15 cellular contexts compared by ENCODE assay signal in genomic region chr17:56896968-56897359, GRCh38. TPM values are rescaled to one million over a fixed set of nuclear protein-coding genes. Genes with fewer than 3 reads are reported as not detected.
DNase-seq lines count a peak whose midpoint lies in the region; ATAC-seq and TF ChIP-seq lines count a peak whose summit lies in the region.
"Had no signal": no experiment of that assay in that cellular context is flagged by ENCODE, and none has a peak within 500 bp of the region (broad histone marks: within the 10 kb centered on the region; RNA-seq: fewer than 3 reads in every experiment).

No MANE protein-coding gene starts in this region.

- ATAC-seq in stimulated activated memory B cell treated with anti-CD40 and anti-IgM and Interleukin-4, amounts not matched to agents 10 μg/mL and 1 μg/mL and 100 μg/mL, for 72 hours, result no peak
- ATAC-seq in HG03457 (IDR thresholded peaks at IDR 0.05; ENCODE audit: unreplicated experiment), result no peak

- no peaks in the 10 kb centered on the region for H4K20me1 ChIP-seq in MM.1S (ENCODE audit: insufficient read depth, low read length)

- peaks cover 39% of the 10 kb centered on the region for H3K4me1 ChIP-seq in MM.1S (ENCODE audit: low read length)
- H3K4me1 ChIP-seq: BE2C, uterus had no signal

- CTCF ChIA-PET in activated naive CD4-positive, alpha-beta T cell treated with anti-CD3 and anti-CD28 coated beads for 36 hours (lab: Charles Lee), result interaction anchor here (0.9 to 1.2 kb wide), 2 partner anchors 15 to 77 kb away, joined by 5 to 6 read pairs; no protein-coding TSS in a partner anchor

- no peak for TF ChIP-seq CTCF in MM.1S (IDR thresholded peaks at IDR 0.05; ENCODE audit: low read length)

- no peak overlapping the region for H2AFZ ChIP-seq in MM.1S (ENCODE audit: low read length)

- H3K27me3 ChIP-seq in MM.1S (replicated peaks; ENCODE audit: insufficient read depth, low read length), result no peaks in the 10 kb centered on the region
- H3K27me3 ChIP-seq: BE2C, uterus had no signal

- no peaks in the 10 kb centered on the region for H3K9me2 ChIP-seq in MM.1S (replicated peaks; ENCODE audit: insufficient read depth, low read length)

- DNase-seq in activated naive CD4-positive, alpha-beta T cell treated with anti-CD3 and anti-CD28 coated beads for 36 hours, result no peak
- DNase-seq in activated naive CD4-positive, alpha-beta T cell (lab: John Stamatoyannopoulos, UW), result no peak
- no peak for DNase-seq in MM.1S
- DNase-seq in NCI-H1436 treated with DMSO at 0.1 percent for 48 hours (lab: John Stamatoyannopoulos, UW), result no peak
- DNase-seq in Kasumi-1 (lab: John Stamatoyannopoulos, UW), result no peak
- DNase-seq: activated CD4-positive, alpha-beta T cell treated with anti-CD3 and anti-CD28 coated beads for 4 hours; activated effector memory CD4-positive, alpha-beta T cell treated with anti-CD3 and anti-CD28 coated beads, Interleukin-2, amount 50 U/mL, for 16 hours; BE2C; NCI-H2107; NCI-H510A treated with DMSO at 0.1 percent for 48 hours; SHP77; uterus had no signal

- H3K9ac ChIP-seq in MM.1S (ENCODE audit: low read length), result no peak overlapping the region

- no peaks in the 10 kb centered on the region for H3K27me3 Mint-ChIP-seq in activated naive CD4-positive, alpha-beta T cell treated with anti-CD3 and anti-CD28 coated beads for 36 hours (ENCODE audit: low read depth)
- no peaks in the 10 kb centered on the region for H3K27me3 Mint-ChIP-seq in dendritic cell treated with granulocyte-macrophage colony-stimulating factor and Interleukin-4, amounts not matched to agents 40 ng/mL and 50 ng/mL, for 4 days
- no peaks in the 10 kb centered on the region for H3K27me3 Mint-ChIP-seq in stimulated activated memory B cell treated with anti-CD40 and anti-IgM and Interleukin-4, amounts not matched to agents 10 μg/mL and 1 μg/mL and 100 μg/mL, for 72 hours

- H3K27ac ChIP-seq in MM.1S (ENCODE audit: low read length), result peak overlapping the region; percentile 41; the same call in 1 of the 2 replicates
- H3K27ac ChIP-seq: uterus had no signal

- H3K4me3 Mint-ChIP-seq in activated naive CD4-positive, alpha-beta T cell treated with anti-CD3 and anti-CD28 coated beads for 36 hours, result no peak overlapping the region
- no peak overlapping the region for H3K4me3 Mint-ChIP-seq in dendritic cell treated with granulocyte-macrophage colony-stimulating factor and Interleukin-4, amounts not matched to agents 40 ng/mL and 50 ng/mL, for 4 days
- no peak overlapping the region for H3K4me3 Mint-ChIP-seq in stimulated activated memory B cell treated with anti-CD40 and anti-IgM and Interleukin-4, amounts not matched to agents 10 μg/mL and 1 μg/mL and 100 μg/mL, for 72 hours

- peaks cover 7% of the 10 kb centered on the region for H3K4me1 Mint-ChIP-seq in activated naive CD4-positive, alpha-beta T cell treated with anti-CD3 and anti-CD28 coated beads for 36 hours (ENCODE audit: low read depth)
- H3K4me1 Mint-ChIP-seq in dendritic cell treated with granulocyte-macrophage colony-stimulating factor and Interleukin-4, amounts not matched to agents 40 ng/mL and 50 ng/mL, for 4 days (ENCODE audit: low read depth), result peaks cover 33% of the 10 kb centered on the region
- H3K4me1 Mint-ChIP-seq in stimulated activated memory B cell treated with anti-CD40 and anti-IgM and Interleukin-4, amounts not matched to agents 10 μg/mL and 1 μg/mL and 100 μg/mL, for 72 hours, result peaks cover 35% of the 10 kb centered on the region

- peaks cover 50% of the 10 kb centered on the region for H3K36me3 ChIP-seq in MM.1S (replicated peaks; ENCODE audit: insufficient read depth, low read length)
- H3K36me3 ChIP-seq: uterus had no signal

- H3K27ac Mint-ChIP-seq in activated naive CD4-positive, alpha-beta T cell treated with anti-CD3 and anti-CD28 coated beads for 36 hours, result peak overlapping the region; percentile 22
- peak overlapping the region; percentile 36 for H3K27ac Mint-ChIP-seq in dendritic cell treated with granulocyte-macrophage colony-stimulating factor and Interleukin-4, amounts not matched to agents 40 ng/mL and 50 ng/mL, for 4 days
- H3K27ac Mint-ChIP-seq in stimulated activated memory B cell treated with anti-CD40 and anti-IgM and Interleukin-4, amounts not matched to agents 10 μg/mL and 1 μg/mL and 100 μg/mL, for 72 hours, result peak overlapping the region; percentile 55

- H3F3A ChIP-seq in MM.1S (ENCODE audit: insufficient read depth, low read length), result no peaks in the 10 kb centered on the region

- no peak overlapping the region for H3K4me3 ChIP-seq in MM.1S (ENCODE audit: low read length)
- H3K4me3 ChIP-seq: uterus had no signal

- peaks cover 64% of the 10 kb centered on the region for H3K36me3 Mint-ChIP-seq in activated naive CD4-positive, alpha-beta T cell treated with anti-CD3 and anti-CD28 coated beads for 36 hours (ENCODE audit: low read depth)
- H3K36me3 Mint-ChIP-seq in dendritic cell treated with granulocyte-macrophage colony-stimulating factor and Interleukin-4, amounts not matched to agents 40 ng/mL and 50 ng/mL, for 4 days (ENCODE audit: low read depth), result peaks cover 97% of the 10 kb centered on the region
- peaks cover 71% of the 10 kb centered on the region for H3K36me3 Mint-ChIP-seq in stimulated activated memory B cell treated with anti-CD40 and anti-IgM and Interleukin-4, amounts not matched to agents 10 μg/mL and 1 μg/mL and 100 μg/mL, for 72 hours

- H3K4me2 ChIP-seq in MM.1S (ENCODE audit: low read depth, low read length), result no peak overlapping the region

- intact Hi-C loops in activated naive CD4-positive, alpha-beta T cell treated with anti-CD3 and anti-CD28 coated beads for 36 hours (cut with micrococcal nuclease), result no loop called here
- intact Hi-C loops in dendritic cell treated with granulocyte-macrophage colony-stimulating factor and Interleukin-4, amounts not matched to agents 40 ng/mL and 50 ng/mL, for 4 days (cut with micrococcal nuclease), result no loop called here

- H3K9me3 ChIP-seq in MM.1S (replicated peaks; ENCODE audit: insufficient read depth, low read length), result no peaks in the 10 kb centered on the region
- H3K9me3 ChIP-seq: BE2C, uterus had no signal

- no peaks in the 10 kb centered on the region for H3K9me3 Mint-ChIP-seq in activated naive CD4-positive, alpha-beta T cell treated with anti-CD3 and anti-CD28 coated beads for 36 hours
- no peaks in the 10 kb centered on the region for H3K9me3 Mint-ChIP-seq in dendritic cell treated with granulocyte-macrophage colony-stimulating factor and Interleukin-4, amounts not matched to agents 40 ng/mL and 50 ng/mL, for 4 days
- no peaks in the 10 kb centered on the region for H3K9me3 Mint-ChIP-seq in stimulated activated memory B cell treated with anti-CD40 and anti-IgM and Interleukin-4, amounts not matched to agents 10 μg/mL and 1 μg/mL and 100 μg/mL, for 72 hours

- peaks cover 94% of the 10 kb centered on the region for H3K79me2 ChIP-seq in MM.1S (ENCODE audit: low read length)

RNA-seq across cellular contexts. Expression of gene TRIM25, which starts 16.9 kb away (rescaled TPM):
- total RNA-seq in activated naive CD4-positive, alpha-beta T cell treated with anti-CD3 and anti-CD28 coated beads for 36 hours, result 100 to 1,000 TPM; 157 to 161 TPM
